In the genomic region with DNA sequence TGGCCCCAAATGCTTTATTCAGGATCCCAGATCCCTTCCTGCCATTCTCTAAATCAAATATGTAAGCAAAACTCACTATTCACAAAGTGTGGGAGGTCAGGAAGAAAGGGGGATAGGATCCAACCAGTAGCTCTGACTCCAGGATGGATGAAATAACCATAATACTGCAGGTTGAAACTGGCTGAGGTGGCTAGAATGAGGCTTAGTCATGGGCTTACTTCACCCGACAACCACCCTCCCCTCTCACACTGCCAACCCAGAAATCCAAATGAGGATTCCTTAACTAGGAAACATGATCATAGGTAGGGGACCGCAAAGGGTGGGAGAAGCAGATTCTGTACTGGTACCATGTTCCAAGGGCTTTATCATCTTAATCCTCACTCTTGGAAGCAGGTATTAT, we compare ENCODE assay signal across 18 cellular contexts. TPM values are rescaled to one million over a fixed set of nuclear protein-coding genes. Genes with fewer than 3 reads are reported as not detected.
A peak's percentile ranks its signal among the peaks of the same experiment; 100 is the strongest.
DNase-seq lines count a peak whose midpoint lies in the region; ATAC-seq and TF ChIP-seq lines count a peak whose summit lies in the region.
"Had no signal": no experiment of that assay in that cellular context is flagged by ENCODE, and none has a peak within 500 bp of the region (broad histone marks: within the 10 kb centered on the region; RNA-seq: fewer than 3 reads in every experiment).

No MANE protein-coding gene starts in this region.

- H3F3A ChIP-seq in MM.1S (ENCODE audit: insufficient read depth, low read length): no peaks in the 10 kb centered on the region

- no peak overlapping the region for H3K4me2 ChIP-seq in MM.1S (ENCODE audit: low read depth, low read length)
- H3K4me2 ChIP-seq: BLaER1 treated with 17β-estradiol and CSF1 and Interleukin-3, amounts not matched to agents 10 nM and 100 nM; GM23338 had no signal

- 83% methylated on average over 2 of the region's 2 CpGs for WGBS in prostate gland

- H3K4me1 ChIP-seq in RWPE2 (ENCODE audit: insufficient read depth, poor library complexity, severe bottlenecking): no peaks in the 10 kb centered on the region
- no peaks in the 10 kb centered on the region for H3K4me1 ChIP-seq in MM.1S (ENCODE audit: low read length)
- H3K4me1 ChIP-seq in left lung: no peaks in the 10 kb centered on the region
- H3K4me1 ChIP-seq in prostate gland (replicated peaks): no peaks in the 10 kb centered on the region
- H3K4me1 ChIP-seq: BLaER1 treated with 17β-estradiol and CSF1 and Interleukin-3, amounts not matched to agents 10 nM and 100 nM had no signal

- H3K27ac ChIP-seq in RWPE2 (ENCODE audit: poor library complexity, severe bottlenecking) (no peak overlapping the region), epithelial cell of prostate (peak overlapping the region; percentile 22), MM.1S (ENCODE audit: low read length) (no peak overlapping the region), left lung (no peak overlapping the region), prostate gland (no peak overlapping the region)
- H3K27ac ChIP-seq: BLaER1 treated with 17β-estradiol and CSF1 and Interleukin-3, amounts not matched to agents 10 nM and 100 nM had no signal

- DNase-seq in HPDE6-E6E7 (ENCODE audit: extremely low spot score) (peak; percentile 43), RWPE2 (ENCODE audit: low spot score) (no peak), epithelial cell of prostate (ENCODE audit: low read depth, low spot score) (no peak), kidney glomerular epithelial cell (lab: John Stamatoyannopoulos, UW) (peak; percentile 9), MM.1S (no peak), left lung (no peak), prostate gland (ENCODE audit: low spot score) (no peak)
- DNase-seq: CD8-positive, alpha-beta T cell; COR-L47; DMS 273 treated with DMSO at 0.1 percent for 48 hours; DMS53; DND-41; EL; HCEC 1CT had no signal

- TF ChIP-seq CTCF in RWPE2 (IDR thresholded peaks at IDR 0.05; ENCODE audit: poor library complexity, severe bottlenecking) (no peak), MM.1S (IDR thresholded peaks at IDR 0.05; ENCODE audit: low read length) (no peak), left lung (IDR thresholded peaks at IDR 0.05) (no peak), prostate gland (IDR thresholded peaks at IDR 0.05) (no peak)

- no peaks in the 10 kb centered on the region for H3K79me2 ChIP-seq in MM.1S (ENCODE audit: low read length)

- H3K36me3 ChIP-seq in RWPE2 (ENCODE audit: low read depth) (no peaks in the 10 kb centered on the region), MM.1S (replicated peaks; ENCODE audit: insufficient read depth, low read length) (no peaks in the 10 kb centered on the region), left lung (no peaks in the 10 kb centered on the region), prostate gland (no peaks in the 10 kb centered on the region)
- H3K36me3 ChIP-seq: BLaER1 treated with 17β-estradiol and CSF1 and Interleukin-3, amounts not matched to agents 10 nM and 100 nM had no signal

- H3K4me3 ChIP-seq in RWPE2 (ENCODE audit: severe bottlenecking): no peak overlapping the region
- no peak overlapping the region for H3K4me3 ChIP-seq in MM.1S (ENCODE audit: low read length)
- no peak overlapping the region for H3K4me3 ChIP-seq in left lung
- no peak overlapping the region for H3K4me3 ChIP-seq in prostate gland
- H3K4me3 ChIP-seq: BLaER1 treated with 17β-estradiol and CSF1 and Interleukin-3, amounts not matched to agents 10 nM and 100 nM; GM12878; GM23338 had no signal

- intact Hi-C loops in left lung (cut with DNase I): no loop called here
- intact Hi-C loops in prostate gland (cut with DNase I): no loop called here

- H3K9me2 ChIP-seq in MM.1S (replicated peaks; ENCODE audit: insufficient read depth, low read length): no peaks in the 10 kb centered on the region

- no peak overlapping the region for H3K9ac ChIP-seq in MM.1S (ENCODE audit: low read length)
- H3K9ac ChIP-seq: BLaER1 treated with 17β-estradiol and CSF1 and Interleukin-3, amounts not matched to agents 10 nM and 100 nM had no signal

- no peak for TF ChIP-seq POLR2A in prostate gland (IDR thresholded peaks at IDR 0.05)

- peak; percentile 73 for ATAC-seq in RWPE2 (ENCODE audit: low read depth)
- no peak for ATAC-seq in left lung
- no peak for ATAC-seq in GM21737 (IDR thresholded peaks at IDR 0.05; ENCODE audit: unreplicated experiment)
- ATAC-seq: CD8-positive, alpha-beta T cell; GM12878; GM23338 had no signal

- H3K9me3 ChIP-seq in RWPE2 (ENCODE audit: severe bottlenecking): no peaks in the 10 kb centered on the region
- H3K9me3 ChIP-seq in MM.1S (replicated peaks; ENCODE audit: insufficient read depth, low read length): no peaks in the 10 kb centered on the region
- H3K9me3 ChIP-seq in left lung: no peaks in the 10 kb centered on the region
- H3K9me3 ChIP-seq in prostate gland: no peaks in the 10 kb centered on the region
- H3K9me3 ChIP-seq: BLaER1 treated with 17β-estradiol and CSF1 and Interleukin-3, amounts not matched to agents 10 nM and 100 nM had no signal

- H4K20me1 ChIP-seq in MM.1S (ENCODE audit: insufficient read depth, low read length): no peaks in the 10 kb centered on the region
- H4K20me1 ChIP-seq: BLaER1 treated with 17β-estradiol and CSF1 and Interleukin-3, amounts not matched to agents 10 nM and 100 nM had no signal

- H3K27me3 ChIP-seq in RWPE2 (ENCODE audit: insufficient read depth, poor library complexity, severe bottlenecking) (no peaks in the 10 kb centered on the region), MM.1S (replicated peaks; ENCODE audit: insufficient read depth, low read length) (no peaks in the 10 kb centered on the region), left lung (peaks cover 0 to 5% of the 10 kb centered on the region in 2 donors), prostate gland (replicated peaks; ENCODE audit: insufficient read depth) (no peaks in the 10 kb centered on the region)
- H3K27me3 ChIP-seq: BLaER1 treated with 17β-estradiol and CSF1 and Interleukin-3, amounts not matched to agents 10 nM and 100 nM had no signal

- no peak overlapping the region for H2AFZ ChIP-seq in MM.1S (ENCODE audit: low read length)
- H2AFZ ChIP-seq: GM23338 had no signal

RNA-seq across cellular contexts. Expression of a gene that starts 56.5 kb away (rescaled TPM):
- total RNA-seq in left lung (10 to 100 TPM; 35.3 to 35.4 TPM), prostate gland (10 to 100 TPM; 13.8 to 24.2 TPM)

RNA-seq across cellular contexts. Expression of a gene that starts 56.6 kb away (rescaled TPM):
- total RNA-seq in left lung (10 to 100 TPM; 34.3 to 35.5 TPM), prostate gland (10 to 100 TPM; 30.6 to 35.8 TPM)

Comparison
In these comparisons a context has a peak if more than half of its experiments do, and no peak if none do; other contexts are left out.
1. DNase-seq: peak in HPDE6-E6E7 (single experiment) and kidney glomerular epithelial cell (single experiment); none in RWPE2 (single experiment), epithelial cell of prostate (single experiment), MM.1S (single experiment), left lung (0 of 2) and prostate gland (single experiment).